8 cellular contexts compared by ENCODE assay signal in the genomic region with DNA sequence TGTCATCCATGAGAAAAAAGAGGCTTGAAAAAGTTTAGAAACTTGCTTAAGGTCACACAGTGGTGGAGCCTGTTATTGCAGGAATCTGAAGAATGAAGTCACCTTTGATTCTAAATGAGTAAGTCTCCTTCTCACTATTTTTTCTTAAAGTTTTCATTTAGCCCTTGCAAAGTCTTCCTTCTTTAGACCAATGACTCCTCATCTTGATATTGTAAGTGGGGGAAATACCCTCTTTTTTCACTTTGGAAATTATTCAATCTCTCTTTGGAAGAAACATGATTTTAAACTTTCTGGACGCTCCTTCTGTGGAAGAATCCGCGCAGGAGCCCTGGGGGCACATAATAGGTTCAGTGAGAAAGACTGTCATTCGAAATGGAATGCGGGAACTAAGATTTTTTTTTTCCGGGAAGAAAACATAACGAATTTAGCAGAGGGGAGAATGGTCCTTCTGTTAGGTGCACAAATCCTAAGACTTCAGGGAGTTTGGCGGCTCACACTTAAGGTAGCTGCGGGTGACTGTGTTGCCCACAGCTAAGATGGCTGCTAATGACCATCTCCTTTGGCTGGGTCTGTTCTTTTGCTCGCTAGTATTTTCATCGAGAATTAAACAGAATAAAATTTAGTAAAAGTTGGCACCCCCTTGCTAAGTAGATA. TPM values are rescaled to one million over a fixed set of nuclear protein-coding genes. Genes with fewer than 3 reads are reported as not detected.
DNase-seq lines count a peak whose midpoint lies in the region; ATAC-seq, FAIRE-seq and TF ChIP-seq lines count a peak whose summit lies in the region.

No MANE protein-coding gene starts in this region.

- FAIRE-seq in GM18507 (lab: Jason Lieb, UNC) = peak; percentile 50
- no peak for FAIRE-seq in pancreas (lab: Jason Lieb, UNC)

- intact Hi-C loops in pancreas (cut with DNase I) = no loop called here

- H3K27ac ChIP-seq in pancreas = peak overlapping the region; percentile 53 to 91 (median 82)

- ATAC-seq in HG02970 (IDR thresholded peaks at IDR 0.05; ENCODE audit: low FRiP score, unreplicated experiment) = peak; percentile 42
- ATAC-seq in activated T-helper 17 cell treated with anti-CD3 and anti-CD28 coated beads, Interleukin-2, amount 50 U/mL, for 72 hours (replicated peaks) = peak; percentile 73
- ATAC-seq in pancreas = peak; percentile 66 to 80 (median 74)

- H3K27ac Mint-ChIP-seq in activated T-helper 17 cell treated with anti-CD3 and anti-CD28 coated beads, Interleukin-2, amount 50 U/mL, for 72 hours = peak overlapping the region; percentile 99

- no peak for TF ChIP-seq CTCF in BE2C (IDR thresholded peaks at IDR 0.05; ENCODE audit: low read depth, low read length)
- peak in 1 of 4 donors; percentile 25 for TF ChIP-seq CTCF in pancreas (IDR thresholded peaks at IDR 0.05)

- DNase-seq in BE2C (peak; percentile 33), GM18507 (ENCODE audit: extremely low spot score, insufficient read length, low read depth) (no peak), NCI-H345 treated with DMSO at 0.1 percent for 48 hours (lab: John Stamatoyannopoulos, UW; ENCODE audit: unreplicated experiment) (peak; percentile 83), glomerular endothelial cell (ENCODE audit: extremely low read depth, low read depth, low spot score) (peak; percentile 42), pancreas (peak in 2 of 6 donors; percentile 49 to 69), NCI-H1436 (lab: John Stamatoyannopoulos, UW) (no peak)

- H3K27me3 Mint-ChIP-seq in activated T-helper 17 cell treated with anti-CD3 and anti-CD28 coated beads, Interleukin-2, amount 50 U/mL, for 72 hours = no peaks in the 10 kb centered on the region

- no peaks in the 10 kb centered on the region for H3K36me3 ChIP-seq in BE2C
- H3K36me3 ChIP-seq in pancreas = no peaks in the 10 kb centered on the region

- WGBS in pancreas, 2 donors = 1 to 2% methylated on average over 11 of the region's 11 CpGs

- peak overlapping the region; percentile 91 for H3K4me3 Mint-ChIP-seq in activated T-helper 17 cell treated with anti-CD3 and anti-CD28 coated beads, Interleukin-2, amount 50 U/mL, for 72 hours

- H3K4me1 ChIP-seq in BE2C (no peaks in the 10 kb centered on the region), pancreas (peaks cover 0 to 24% (median 15%) of the 10 kb centered on the region in 3 donors)

- H3K36me3 Mint-ChIP-seq in activated T-helper 17 cell treated with anti-CD3 and anti-CD28 coated beads, Interleukin-2, amount 50 U/mL, for 72 hours (ENCODE audit: low read depth) = peaks cover 43% of the 10 kb centered on the region

- H3K4me3 ChIP-seq in BE2C (ENCODE audit: low read depth, low read length) (peak overlapping the region; percentile 76), pancreas (peak overlapping the region; percentile 58 to 94 (median 86))

- no peaks in the 10 kb centered on the region for H3K9me3 Mint-ChIP-seq in activated T-helper 17 cell treated with anti-CD3 and anti-CD28 coated beads, Interleukin-2, amount 50 U/mL, for 72 hours

- H3K27me3 ChIP-seq in BE2C (no peaks in the 10 kb centered on the region), pancreas (no peaks in the 10 kb centered on the region)

- peaks cover 9% of the 10 kb centered on the region for H3K4me1 Mint-ChIP-seq in activated T-helper 17 cell treated with anti-CD3 and anti-CD28 coated beads, Interleukin-2, amount 50 U/mL, for 72 hours

- H3K9me3 ChIP-seq in BE2C (no peaks in the 10 kb centered on the region), pancreas (no peaks in the 10 kb centered on the region)

RNA-seq across cellular contexts. Expression of a gene that starts 0.6 kb away (rescaled TPM):
- polyA plus RNA-seq in BE2C (2012; ENCODE audit: insufficient read depth, insufficient read length, low read depth) = 11.4 TPM
- total RNA-seq in activated T-helper 17 cell treated with anti-CD3 and anti-CD28 coated beads, Interleukin-2, amount 50 U/mL, for 72 hours = 10 to 100 TPM; 33.8 to 55.6 TPM
- 26.3 and 37.8 TPM in 2 replicates for total RNA-seq in glomerular endothelial cell
- 10 to 100 TPM; 20.6 to 39.6 (median 23.8) TPM for total RNA-seq in pancreas
- polyA plus RNA-seq in pancreas = 10 to 100 TPM in 1 of 2 donors, 1 to 10 TPM in 1; 9.0 to 11.7 TPM

Comparison
In these comparisons a context has a peak if more than half of its experiments do, and no peak if none do; other contexts are left out.
1. DNase-seq: peak in BE2C (single experiment), NCI-H345 treated with DMSO at 0.1 percent for 48 hours (single experiment) and glomerular endothelial cell (single experiment); none in GM18507 (single experiment) and NCI-H1436 (single experiment).
2. Peak in every context shown above with its lines, with median percentiles within 50 percentile points of each other: ATAC-seq.